In genomic region chr2:170883683-170884082, GRCh38 we compare ENCODE assay signal across 27 cellular contexts.
"Had no signal": no experiment of that assay in that cellular context is flagged by ENCODE, and none has a peak within 500 bp of the region (broad histone marks: within the 10 kb centered on the region; RNA-seq: fewer than 3 reads in every experiment).

No MANE protein-coding gene starts in this region.

- H3K9me3 ChIP-seq: ascending aorta, gastroesophageal sphincter, heart left ventricle, left lung, lower lobe of right lung, spleen, uterus had no signal

- H3K4me3 ChIP-seq: ascending aorta, gastroesophageal sphincter, heart left ventricle, left lung, lower lobe of right lung, neural progenitor cell, spleen, uterus had no signal

- DNase-seq: activated CD4-positive, alpha-beta T cell treated with anti-CD3 and anti-CD28 coated beads for 48 hours; activated CD4-positive, alpha-beta T cell treated with anti-CD3 and anti-CD28 coated beads, Interleukin-2, amount 50 U/mL, for 48 hours; activated CD8-positive, alpha-beta memory T cell treated with anti-CD3 and anti-CD28 coated beads, Interleukin-2, amount 50 U/mL, for 48 hours; activated gamma-delta T cell; activated naive CD4-positive, alpha-beta T cell treated with anti-CD3 and anti-CD28 coated beads, Interleukin-2, amount 10 ng/mL, durations not matched to agents 7 days and 5 days; activated naive CD8-positive, alpha-beta T cell treated with anti-CD3 and anti-CD28 coated beads, Interleukin-2, amount 10 ng/mL, durations not matched to agents 7 days and 5 days; activated T-cell treated with anti-CD3 and anti-CD28 coated beads, Interleukin-2, amount 50 U/mL, for 24 hours; caudate nucleus; heart left ventricle; hypothalamus; immature natural killer cell; kidney; left lung; lower lobe of right lung; mesenchymal stem cell; natural killer cell; right cardiac atrium; spleen; stimulated activated CD4-positive, alpha-beta T cell treated with anti-CD3 and anti-CD28 coated beads, Interleukin-2, amount 100 ng/mL, for 48 hours; substantia nigra; uterus had no signal

- H3K4me1 ChIP-seq: ascending aorta, gastroesophageal sphincter, heart left ventricle, left lung, lower lobe of right lung, neural progenitor cell, uterus had no signal

- H3K9ac ChIP-seq: neural progenitor cell had no signal

- ATAC-seq: activated CD4-positive, CD25-positive, alpha-beta regulatory T cell treated with anti-CD3 and anti-CD28 coated beads, Interleukin-2, amount 50 U/mL, for 24 hours; gastroesophageal sphincter; heart left ventricle; left lung; lower lobe of right lung; natural killer cell; right cardiac atrium had no signal

- H3K4me2 ChIP-seq: neural progenitor cell had no signal

- H3K27me3 ChIP-seq: ascending aorta, left lung, neural progenitor cell, uterus had no signal

- H3K36me3 ChIP-seq: ascending aorta, gastroesophageal sphincter, heart left ventricle, left lung, lower lobe of right lung, neural progenitor cell, spleen, uterus had no signal

- H2AFZ ChIP-seq: neural progenitor cell had no signal

- H3K27ac ChIP-seq: ascending aorta, gastroesophageal sphincter, heart left ventricle, left lung, lower lobe of right lung, neural progenitor cell, spleen, uterus, VCaP had no signal

- FAIRE-seq: endothelial cell of umbilical vein, kidney had no signal
